8 cellular contexts compared by ENCODE assay signal in genomic region chr9:72526901-72527800, GRCh38. TPM values are rescaled to one million over a fixed set of nuclear protein-coding genes. Genes with fewer than 3 reads are reported as not detected.
DNase-seq lines count a peak whose midpoint lies in the region; ATAC-seq and TF ChIP-seq lines count a peak whose summit lies in the region.

No MANE protein-coding gene starts in this region.

- TF ChIP-seq CTCF in fibroblast of lung (conservative IDR thresholded peaks at IDR 0.05 in 1 of 2, IDR thresholded peaks at IDR 0.05 in 1 of 2; ENCODE audit: low read depth in 1 of 2, low read length in 2 of 2): no peak
- TF ChIP-seq CTCF in nephron progenitor cell (IDR thresholded peaks at IDR 0.05): no peak

- H3K9me3 ChIP-seq in fibroblast of lung (ENCODE audit: control insufficient read depth, insufficient read depth, low read depth, low read length): no peaks in the 10 kb centered on the region

- peak overlapping the region; percentile 79 for H3K4me3 Mint-ChIP-seq in nephron progenitor cell

- peaks cover 13% of the 10 kb centered on the region for H3K4me1 ChIP-seq in fibroblast of lung (ENCODE audit: control insufficient read depth, extremely low read depth, insufficient read depth, low read length)

- DNase-seq in NCI-H1436 (lab: John Stamatoyannopoulos, UW) (peak; percentile 21), NCI-H1436 treated with DMSO at 0.1 percent for 48 hours (lab: John Stamatoyannopoulos, UW) (no peak), NCI-H526 (lab: John Stamatoyannopoulos, UW) (peak; percentile 57 to 80), fibroblast of lung (ENCODE audit: low read depth in 2 of 2) (peak; percentile 89 to 95), nephron progenitor cell (peak; percentile 47)
- peak; percentile 76 to 83 for DNase-seq in activated T-cell treated with anti-CD3 and anti-CD28 coated beads, Interleukin-2, amount 50 U/mL, for 48 hours
- peak; percentile 76 for DNase-seq in stimulated activated naive CD4-positive, alpha-beta T cell treated with Interleukin-2 at 50 U/mL for 16 hours (lab: John Stamatoyannopoulos, UW)

- peak overlapping the region; percentile 99 for H3K27ac Mint-ChIP-seq in nephron progenitor cell

- H3K9ac ChIP-seq in fibroblast of lung (ENCODE audit: insufficient read depth, low read length): peak overlapping the region; percentile 51

- peak overlapping the region; percentile 19 to 50 (median 26) for H3K4me3 ChIP-seq in fibroblast of lung (replicated peaks in 1 of 4; ENCODE audit: control extremely low read depth in 1 of 4, insufficient read depth in 1 of 4, low read depth in 3 of 4, low read length in 4 of 4)

- H3K36me3 ChIP-seq in fibroblast of lung (ENCODE audit: control insufficient read depth, insufficient read depth, low read length): no peaks in the 10 kb centered on the region

- H3K4me1 Mint-ChIP-seq in nephron progenitor cell: peaks cover 39% of the 10 kb centered on the region

- peaks cover 9% of the 10 kb centered on the region for H3K27me3 Mint-ChIP-seq in nephron progenitor cell (ENCODE audit: low read depth, poor library complexity)

- peak overlapping the region; percentile 98 for H2AFZ ChIP-seq in fibroblast of lung (ENCODE audit: low read length)

- H3K4me2 ChIP-seq in fibroblast of lung (ENCODE audit: extremely low read depth, insufficient read depth, low read length): peak overlapping the region; percentile 98

- H4K20me1 ChIP-seq in fibroblast of lung (ENCODE audit: control insufficient read depth, extremely low read depth, insufficient read depth, low read length): no peaks in the 10 kb centered on the region

- no peaks in the 10 kb centered on the region for H3K27me3 ChIP-seq in fibroblast of lung (ENCODE audit: control insufficient read depth, insufficient read depth, low read length)

- ATAC-seq in HG02642 (IDR thresholded peaks at IDR 0.05; ENCODE audit: poor library complexity, unreplicated experiment): peak; percentile 82

- H3K79me2 ChIP-seq in fibroblast of lung (ENCODE audit: control insufficient read depth, insufficient read depth, low read length): no peaks in the 10 kb centered on the region

- no peaks in the 10 kb centered on the region for H3K36me3 Mint-ChIP-seq in nephron progenitor cell (ENCODE audit: low read depth)

- peaks cover 13% of the 10 kb centered on the region for H3K9me3 Mint-ChIP-seq in nephron progenitor cell

- H3K27ac ChIP-seq in fibroblast of lung (ENCODE audit: insufficient read depth, low read length): peak overlapping the region; percentile 87

RNA-seq across cellular contexts. Expression of gene TMC1, which starts 5.7 kb away (rescaled TPM):
- 0.33 TPM in 1 of 2 replicates, not detected in the other for total RNA-seq in fibroblast of lung
- polyA plus RNA-seq in fibroblast of lung: 0.02 and 0.27 TPM in 2 replicates
- polyA plus RNA-seq in fibroblast of lung (2012): 0.28 TPM in 1 of 2 replicates, not detected in the other
- not detected in 2 replicates for polyA minus RNA-seq in fibroblast of lung (ENCODE audit: low replicate concordance)
